Comparison of ENCODE assay signal across 8 cellular contexts in genomic region chr20:59207742-59208357, GRCh38. TPM values are rescaled to one million over a fixed set of nuclear protein-coding genes. Genes with fewer than 3 reads are reported as not detected.
DNase-seq lines count a peak whose midpoint lies in the region; ATAC-seq, FAIRE-seq and TF ChIP-seq lines count a peak whose summit lies in the region.

No MANE protein-coding gene starts in this region.

- no peak for ATAC-seq in HG02840 (IDR thresholded peaks at IDR 0.05; ENCODE audit: low FRiP score, unreplicated experiment)

- DNase-seq in CD14-positive monocyte (ENCODE audit: low spot score) (peak; percentile 66), H54 (ENCODE audit: insufficient read length, low spot score) (peak; percentile 34), RPMI7951 (ENCODE audit: low read depth) (peak; percentile 31), hippocampal formation (lab: John Stamatoyannopoulos, UW) (peak; percentile 41 to 68), NCI-H1436 (lab: John Stamatoyannopoulos, UW) (no peak)
- DNase-seq in activated gamma-delta T cell treated with anti-CD3 and anti-CD28 coated beads, Interleukin-2, amount 50 U/mL, for 16 hours (ENCODE audit: low read depth), result peak; percentile 73
- peak; percentile 81 for DNase-seq in stimulated activated CD4-positive, alpha-beta T cell treated with anti-CD3 and anti-CD28 coated beads, Interleukin-4, amount 100 ng/mL, for 1 hour

- no peak for TF ChIP-seq POLR2A in H54 (IDR thresholded peaks at IDR 0.05; ENCODE audit: low read depth, low read length)

- H3K27me3 Mint-ChIP-seq in CD14-positive monocyte (ENCODE audit: low read depth in 3 of 3), result peaks cover 0 to 8% (median 3%) of the 10 kb centered on the region in 3 donors

- FAIRE-seq in H54 (lab: Jason Lieb, UNC), result no peak

- no peak overlapping the region for H3K27ac Mint-ChIP-seq in CD14-positive monocyte

- H3K9me3 Mint-ChIP-seq in CD14-positive monocyte, result peaks cover 0 to 2% (median 0%) of the 10 kb centered on the region in 7 donors

- intact Hi-C loops in CD14-positive monocyte (cut with micrococcal nuclease), result loop anchor here (2.0 to 5.0 kb wide), 3 partner anchors 119 to 336 kb away; no protein-coding TSS in a partner anchor

- no peak overlapping the region for H3K4me3 Mint-ChIP-seq in CD14-positive monocyte

- no peaks in the 10 kb centered on the region for H3K36me3 Mint-ChIP-seq in CD14-positive monocyte

- H3K4me1 Mint-ChIP-seq in CD14-positive monocyte, result peaks cover 1% of the 10 kb centered on the region

- TF ChIP-seq CTCF in CD14-positive monocyte (IDR thresholded peaks at IDR 0.05), result peak; percentile 84

RNA-seq across cellular contexts. Expression of gene ZNF831, which starts 44.2 kb away (rescaled TPM):
- under 1 TPM in 1 of 2 donors, not detected in 1; 0.09 TPM for polyA plus RNA-seq in CD14-positive monocyte
- not detected in 2 replicates for total RNA-seq in RPMI7951 (2014; rRNA removed; shearing (Covaris generic))
